Comparison of ENCODE assay signal across 19 cellular contexts in the genomic region with DNA sequence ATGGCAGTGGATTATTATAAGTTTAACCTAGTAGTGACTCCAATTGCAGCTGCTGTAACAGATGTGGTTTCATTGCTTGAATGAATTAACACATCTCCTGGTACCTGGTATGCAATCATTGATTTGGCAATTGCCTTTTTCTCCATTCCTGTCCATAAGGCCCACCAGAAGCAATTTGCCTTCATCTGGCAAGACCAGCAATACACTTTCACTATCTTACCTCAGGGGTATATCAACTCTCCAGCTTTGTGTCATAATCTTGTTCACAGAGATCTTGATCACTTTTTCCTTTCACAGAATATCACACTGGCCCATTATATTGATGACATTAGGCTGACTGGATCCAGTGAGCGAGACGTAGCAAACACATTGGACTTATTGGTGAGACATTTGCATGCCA.
DNase-seq lines count a peak whose midpoint lies in the region; TF ChIP-seq lines count a peak whose summit lies in the region.
"Had no signal": no experiment of that assay in that cellular context is flagged by ENCODE, and none has a peak within 500 bp of the region (broad histone marks: within the 10 kb centered on the region; RNA-seq: fewer than 3 reads in every experiment).

No MANE protein-coding gene starts in this region.

- H3K4me3 Mint-ChIP-seq in nephron progenitor cell = no peak overlapping the region
- H3K4me3 Mint-ChIP-seq: B cell; CD4-positive, alpha-beta T cell; CD8-positive, alpha-beta T cell had no signal

- H3K9me3 Mint-ChIP-seq in nephron progenitor cell = no peaks in the 10 kb centered on the region
- H3K9me3 Mint-ChIP-seq: CD4-positive, alpha-beta T cell; CD8-positive, alpha-beta T cell had no signal

- CTCF ChIA-PET in HEK293 (lab: Yijun Ruan, JAX) = no interaction called here

- H3K9me3 ChIP-seq in HEK293 (ENCODE audit: control insufficient read depth, insufficient read depth, low read depth, low read length) = no peaks in the 10 kb centered on the region
- H3K9me3 ChIP-seq: A549, Caco-2 had no signal

- no peak overlapping the region for H3K4me3 ChIP-seq in HEK293 (ENCODE audit: low read depth, low read length)
- H3K4me3 ChIP-seq: A549; BLaER1 treated with 17β-estradiol and CSF1 and Interleukin-3, amounts not matched to agents 10 nM and 100 nM had no signal

- no peaks in the 10 kb centered on the region for H3K36me3 ChIP-seq in HEK293 (ENCODE audit: control insufficient read depth in 2 of 2, insufficient read depth in 1 of 2, low read length in 2 of 2)

- H3K36me3 Mint-ChIP-seq in nephron progenitor cell (ENCODE audit: low read depth) = no peaks in the 10 kb centered on the region
- H3K36me3 Mint-ChIP-seq: CD8-positive, alpha-beta T cell had no signal

- H3K27ac Mint-ChIP-seq in nephron progenitor cell = no peak overlapping the region
- H3K27ac Mint-ChIP-seq: B cell; CD4-positive, alpha-beta T cell; CD8-positive, alpha-beta T cell had no signal

- DNase-seq in NCI-H1694 treated with DMSO at 0.1 percent for 48 hours (lab: John Stamatoyannopoulos, UW) (peak; percentile 24), NCI-H1694 (lab: John Stamatoyannopoulos, UW) (no peak), DMS 273 (lab: John Stamatoyannopoulos, UW; ENCODE audit: unreplicated experiment) (peak; percentile 66), NCI-H2171 treated with DMSO at 0.1 percent for 48 hours (lab: John Stamatoyannopoulos, UW) (peak; percentile 86), SIG-M5 treated with dmso at 0.1 percent for 504 hours (lab: John Stamatoyannopoulos, UW; ENCODE audit: unreplicated experiment) (no peak), nephron progenitor cell (no peak)
- DNase-seq: AML-193; Caco-2; Calu3; CD4-positive, alpha-beta T cell; CD8-positive, alpha-beta T cell; DMS79 treated with DMSO at 0.1 percent for 48 hours; GF-D8 had no signal

- H3K4me1 Mint-ChIP-seq in nephron progenitor cell = no peaks in the 10 kb centered on the region
- H3K4me1 Mint-ChIP-seq: B cell had no signal

- H3K4me1 ChIP-seq in HEK293 (ENCODE audit: control insufficient read depth, insufficient read depth, low read length) = no peaks in the 10 kb centered on the region
- H3K4me1 ChIP-seq: A549, Caco-2 had no signal

- H3K27ac ChIP-seq in HEK293 (ENCODE audit: extremely low read depth, low read depth, low read length) = no peak overlapping the region
- H3K27ac ChIP-seq: 22Rv1; A549; BLaER1 treated with 17β-estradiol and CSF1 and Interleukin-3, amounts not matched to agents 10 nM and 100 nM; C4-2B had no signal

- TF ChIP-seq CTCF in HEK293 (tag by site-specific recombination; IDR thresholded peaks at IDR 0.05) (no peak), nephron progenitor cell (IDR thresholded peaks at IDR 0.05) (no peak)

- H3K27me3 Mint-ChIP-seq in nephron progenitor cell (ENCODE audit: low read depth, poor library complexity) = peaks cover 4% of the 10 kb centered on the region
- H3K27me3 Mint-ChIP-seq: CD4-positive, alpha-beta T cell had no signal

- POLR2A ChIA-PET in HEK293 (lab: Yijun Ruan, JAX) = no interaction called here

TF ChIP-seq in HEK293, 187 proteins besides CTCF, POLR2A, EP300 and RAD21:
- TF ChIP-seq ZNF157 (tag by site-specific recombination; IDR thresholded peaks at IDR 0.05) = peak; percentile 91
- no peak for TF ChIP-seq OVOL3 (tag by site-specific recombination; IDR thresholded peaks at IDR 0.05)

Comparison
In these comparisons a context has a peak if more than half of its experiments do, and no peak if none do; other contexts are left out.
1. DNase-seq: peak in NCI-H1694 treated with DMSO at 0.1 percent for 48 hours (single experiment), DMS 273 (single experiment) and NCI-H2171 treated with DMSO at 0.1 percent for 48 hours (single experiment); none in NCI-H1694 (single experiment), SIG-M5 treated with dmso at 0.1 percent for 504 hours (single experiment) and nephron progenitor cell (single experiment).